In the genomic region with DNA sequence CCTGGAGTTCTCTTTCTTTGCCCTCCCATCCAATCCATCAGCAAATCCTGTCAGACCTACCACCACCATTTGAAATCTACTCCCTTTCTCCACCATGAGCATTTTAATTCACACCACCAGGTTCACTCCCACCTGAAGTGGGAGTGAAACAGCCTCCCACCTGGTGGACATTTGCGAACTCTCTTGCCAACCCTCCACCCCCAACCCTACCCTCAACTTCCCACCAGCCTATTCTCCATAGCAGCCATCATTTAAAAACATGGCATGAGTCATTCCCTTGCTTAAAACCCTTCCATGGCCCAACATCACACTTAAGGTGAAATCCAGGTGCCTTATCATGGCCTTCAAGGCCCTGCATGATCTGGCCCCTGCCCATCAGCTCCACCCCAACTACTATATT, we compare ENCODE assay signal across 17 cellular contexts. TPM values are rescaled to one million over a fixed set of nuclear protein-coding genes. Genes with fewer than 3 reads are reported as not detected.
A peak's percentile ranks its signal among the peaks of the same experiment; 100 is the strongest.
DNase-seq lines count a peak whose midpoint lies in the region; ATAC-seq and TF ChIP-seq lines count a peak whose summit lies in the region.
"Had no signal": no experiment of that assay in that cellular context is flagged by ENCODE, and none has a peak within 500 bp of the region (broad histone marks: within the 10 kb centered on the region; RNA-seq: fewer than 3 reads in every experiment).

No MANE protein-coding gene starts in this region.

- H3K4me1 Mint-ChIP-seq in HFFc6 (ENCODE audit: low read depth): peaks cover 41% of the 10 kb centered on the region
- H3K4me1 Mint-ChIP-seq in endodermal cell: peaks cover 35% of the 10 kb centered on the region
- H3K4me1 Mint-ChIP-seq in osteocyte (ENCODE audit: unreplicated experiment): peaks cover 41% of the 10 kb centered on the region

- H3K36me3 ChIP-seq in BLaER1 (no peaks in the 10 kb centered on the region), endodermal cell (ENCODE audit: control insufficient read depth, insufficient read depth, low read length) (peaks cover 55% of the 10 kb centered on the region), tibial artery (no peaks in the 10 kb centered on the region)
- H3K36me3 ChIP-seq: colonic mucosa, SJSA1 had no signal

- intact Hi-C loops in tibial artery (cut with DNase I; ENCODE audit: low total_unique reads): no loop called here

- H3K4me1 ChIP-seq in BLaER1 (peaks cover 59% of the 10 kb centered on the region), endodermal cell (ENCODE audit: control insufficient read depth, insufficient read depth, low read length) (peaks cover 12% of the 10 kb centered on the region), tibial artery (peaks cover 0 to 45% (median 21%) of the 10 kb centered on the region in 4 donors)

- H3K4me3 Mint-ChIP-seq in HFFc6 (peak overlapping the region; percentile 18; the same call in 1 of the 2 replicates), endodermal cell (peak overlapping the region; percentile 96), osteocyte (ENCODE audit: unreplicated experiment) (peak overlapping the region; percentile 36)

- H3K27me3 ChIP-seq in BLaER1: peaks cover 23% of the 10 kb centered on the region
- no peaks in the 10 kb centered on the region for H3K27me3 ChIP-seq in endodermal cell (ENCODE audit: control insufficient read depth, insufficient read depth, low read length, poor library complexity, severe bottlenecking)
- peaks cover 0 to 13% of the 10 kb centered on the region in 2 donors for H3K27me3 ChIP-seq in tibial artery
- H3K27me3 ChIP-seq: colonic mucosa, foreskin keratinocyte, SJSA1 had no signal

- no peak for TF ChIP-seq CTCF in HFFc6 (IDR thresholded peaks at IDR 0.05)
- TF ChIP-seq CTCF in endodermal cell (conservative IDR thresholded peaks at IDR 0.05): peak; percentile 32
- no peak for TF ChIP-seq CTCF in osteocyte (IDR thresholded peaks at IDR 0.05)
- no peak for TF ChIP-seq CTCF in tibial artery (IDR thresholded peaks at IDR 0.05)

- WGBS in endodermal cell (ENCODE audit: insufficient coverage in 1 of 2, insufficient read length in 1 of 2), 2 experiments: 86 to 98% methylated on average over 1 of the region's 1 CpG

- DNase-seq in HFFc6 (no peak), endodermal cell (peak; percentile 38), osteocyte (ENCODE audit: extremely low spot score, unreplicated experiment) (no peak), HuH-7.5 (ENCODE audit: low spot score) (no peak), tibial artery (no peak), NOMO-1 (lab: John Stamatoyannopoulos, UW; ENCODE audit: unreplicated experiment in 2 of 2) (no peak)
- DNase-seq: activated CD4-positive, alpha-beta T cell treated with anti-CD3 and anti-CD28 coated beads for 1 hour; activated gamma-delta T cell treated with Interleukin-2 at 50 U/mL for 16 hours; anterior cingulate cortex; colonic mucosa; foreskin keratinocyte; NCI-H1048; NCI-H526 treated with DMSO at 0.1 percent for 48 hours; T1000 had no signal

- H3K27ac Mint-ChIP-seq in HFFc6: no peak overlapping the region
- H3K27ac Mint-ChIP-seq in endodermal cell: peak overlapping the region; percentile 35
- no peak overlapping the region for H3K27ac Mint-ChIP-seq in osteocyte (ENCODE audit: unreplicated experiment)

- H3K9me3 Mint-ChIP-seq in HFFc6: no peaks in the 10 kb centered on the region
- no peaks in the 10 kb centered on the region for H3K9me3 Mint-ChIP-seq in endodermal cell
- H3K9me3 Mint-ChIP-seq in osteocyte (ENCODE audit: unreplicated experiment): no peaks in the 10 kb centered on the region

- no peak for ATAC-seq in GM21447 (IDR thresholded peaks at IDR 0.05; ENCODE audit: unreplicated experiment)
- ATAC-seq: foreskin keratinocyte had no signal

- no peaks in the 10 kb centered on the region for H4K20me1 ChIP-seq in BLaER1

- H3K9ac ChIP-seq in BLaER1 (no peak overlapping the region), endodermal cell (ENCODE audit: extremely low read depth, low read length, poor library complexity, severe bottlenecking) (no peak overlapping the region)

- H3K9me3 ChIP-seq in BLaER1 (peaks cover 6% of the 10 kb centered on the region), endodermal cell (ENCODE audit: control insufficient read depth, low read length) (no peaks in the 10 kb centered on the region), tibial artery (no peaks in the 10 kb centered on the region)
- H3K9me3 ChIP-seq: colonic mucosa, SJSA1 had no signal

- H3K4me3 ChIP-seq in BLaER1: no peak overlapping the region
- H3K4me3 ChIP-seq in endodermal cell (ENCODE audit: low read length): peak overlapping the region; percentile 96
- H3K4me3 ChIP-seq in tibial artery: no peak overlapping the region
- H3K4me3 ChIP-seq: colonic mucosa, SJSA1 had no signal

- H3K36me3 Mint-ChIP-seq in HFFc6 (ENCODE audit: low read depth): no peaks in the 10 kb centered on the region
- H3K36me3 Mint-ChIP-seq in endodermal cell (ENCODE audit: low read depth): peaks cover 35% of the 10 kb centered on the region
- H3K36me3 Mint-ChIP-seq in osteocyte (ENCODE audit: unreplicated experiment): no peaks in the 10 kb centered on the region

- H3K27ac ChIP-seq in BLaER1 (no peak overlapping the region), endodermal cell (ENCODE audit: low read depth, low read length) (no peak overlapping the region), tibial artery (no peak overlapping the region)
- H3K27ac ChIP-seq: colonic mucosa, foreskin keratinocyte, SJSA1 had no signal

- H3K4me2 ChIP-seq in BLaER1: peak overlapping the region; percentile 99

- H3K27me3 Mint-ChIP-seq in HFFc6 (ENCODE audit: insufficient read depth): no peaks in the 10 kb centered on the region; the same call in 1 of the 2 replicates
- no peaks in the 10 kb centered on the region for H3K27me3 Mint-ChIP-seq in endodermal cell (ENCODE audit: insufficient read depth)
- peaks cover 5% of the 10 kb centered on the region for H3K27me3 Mint-ChIP-seq in osteocyte (ENCODE audit: unreplicated experiment)

RNA-seq across cellular contexts. Expression of gene RTKN, which starts 3.5 kb away (rescaled TPM):
- 10 to 100 TPM; 12.7 to 14.8 (median 13.6) TPM for total RNA-seq in HFFc6 (2021; fragmentation: NEBNext Ultra II Directional; extraction: Animal tissue kit (Norgen Biotek cat#: 25700))
- total RNA-seq in endodermal cell (100 to 1,000 TPM in 1 of 2 donors, 10 to 100 TPM in 1; 83.6 to 117 TPM), osteocyte (19.1 and 22.1 TPM in 2 replicates)
- polyA plus RNA-seq in endodermal cell (2013, experiment 1 of 2): 35.7 TPM
- polyA plus RNA-seq in endodermal cell (2013, experiment 2 of 2): 34.4 TPM

RNA-seq across cellular contexts. Expression of gene INO80B, which starts 16.6 kb away (rescaled TPM):
- total RNA-seq in HFFc6 (2021; fragmentation: NEBNext Ultra II Directional; extraction: Animal tissue kit (Norgen Biotek cat#: 25700)): 10 to 100 TPM; 18.4 to 26.9 (median 21.4) TPM
- total RNA-seq in endodermal cell (10 to 100 TPM; 23.9 to 38.8 TPM), osteocyte (34.9 and 41.9 TPM in 2 replicates)
- 23.4 TPM for polyA plus RNA-seq in endodermal cell (2013, experiment 1 of 2)
- polyA plus RNA-seq in endodermal cell (2013, experiment 2 of 2): 17.1 TPM

RNA-seq across cellular contexts. Expression of gene WDR54, which starts 16.7 kb away (rescaled TPM):
- 10 to 100 TPM; 30.7 to 37.7 (median 33.4) TPM for total RNA-seq in HFFc6 (2021; fragmentation: NEBNext Ultra II Directional; extraction: Animal tissue kit (Norgen Biotek cat#: 25700))
- total RNA-seq in endodermal cell: 10 to 100 TPM; 43.1 to 69.4 TPM
- 75.7 TPM for polyA plus RNA-seq in endodermal cell (2013, experiment 1 of 2)
- 65.9 TPM for polyA plus RNA-seq in endodermal cell (2013, experiment 2 of 2)
- 15.8 and 16.2 TPM in 2 replicates for total RNA-seq in osteocyte

RNA-seq across cellular contexts. Expression of gene C2orf81, which starts 16.8 kb away (rescaled TPM):
- total RNA-seq in HFFc6 (2021; fragmentation: NEBNext Ultra II Directional; extraction: Animal tissue kit (Norgen Biotek cat#: 25700)): 1 to 10 TPM in 5 of 6 experiments, under 1 TPM in 1; 0.53 to 2.3 (median 1.4) TPM
- total RNA-seq in endodermal cell (1 to 10 TPM; 3.8 to 4.8 TPM), osteocyte (2.4 and 2.8 TPM in 2 replicates)
- polyA plus RNA-seq in endodermal cell (2013, experiment 1 of 2): 6.2 TPM
- polyA plus RNA-seq in endodermal cell (2013, experiment 2 of 2): 4.3 TPM

RNA-seq across cellular contexts. Expression of gene WBP1, which starts 20.0 kb away (rescaled TPM):
- 10 to 100 TPM; 51.0 to 73.1 (median 56.7) TPM for total RNA-seq in HFFc6 (2021; fragmentation: NEBNext Ultra II Directional; extraction: Animal tissue kit (Norgen Biotek cat#: 25700))
- 100 to 1,000 TPM; 110 to 116 TPM for total RNA-seq in endodermal cell
- polyA plus RNA-seq in endodermal cell (2013, experiment 1 of 2): 121 TPM
- 102 TPM for polyA plus RNA-seq in endodermal cell (2013, experiment 2 of 2)
- 86.3 and 96.1 TPM in 2 replicates for total RNA-seq in osteocyte

Comparison
In these comparisons a context has a peak if more than half of its experiments do, and no peak if none do; other contexts are left out.
1. H3K4me3 Mint-ChIP-seq: peak in every context shown above with its lines; median percentile 96 in endodermal cell; 36 in osteocyte; 18 in HFFc6.